ENCODE assay signal across 8 cellular contexts in genomic region chr2:10303174-10303633, GRCh38. TPM values are rescaled to one million over a fixed set of nuclear protein-coding genes. Genes with fewer than 3 reads are reported as not detected.
DNase-seq lines count a peak whose midpoint lies in the region; FAIRE-seq and TF ChIP-seq lines count a peak whose summit lies in the region.

No MANE protein-coding gene starts in this region.

- peak overlapping the region; percentile 41 for H3K27ac Mint-ChIP-seq in activated naive CD8-positive, alpha-beta T cell

- no peak for FAIRE-seq in GM12892 (lab: Jason Lieb, UNC)

- TF ChIP-seq POLR2A in GM12892 (IDR thresholded peaks at IDR 0.05; ENCODE audit: low read depth, low read length), result no peak

- H3K4me3 ChIP-seq in HUES64 (ENCODE audit: low read length) (peak overlapping the region; percentile 69), iPS-11a (ENCODE audit: low read depth, low read length) (peak overlapping the region; percentile 65)

- peaks cover 13% of the 10 kb centered on the region for H3K4me1 ChIP-seq in HUES64 (ENCODE audit: insufficient read depth, low read length)

- H3K36me3 Mint-ChIP-seq in activated naive CD8-positive, alpha-beta T cell, result no peaks in the 10 kb centered on the region

- no peak overlapping the region for H3K27ac ChIP-seq in HUES64 (ENCODE audit: low read depth, low read length)

- no peaks in the 10 kb centered on the region for H3K9me3 ChIP-seq in HUES64 (ENCODE audit: insufficient read depth, low read depth, low read length)

- H3K4me1 Mint-ChIP-seq in activated naive CD8-positive, alpha-beta T cell (ENCODE audit: low read depth), result peaks cover 70% of the 10 kb centered on the region

- H3K36me3 ChIP-seq in HUES64 (ENCODE audit: insufficient read depth, low read length), result no peaks in the 10 kb centered on the region

- peak; percentile 73 for DNase-seq in NCI-H82 (lab: John Stamatoyannopoulos, UW)
- no peak for DNase-seq in NCI-H82 treated with DMSO at 0.1 percent for 48 hours (lab: John Stamatoyannopoulos, UW; ENCODE audit: unreplicated experiment)
- DNase-seq in stimulated activated CD4-positive, alpha-beta T cell treated with anti-CD3 and anti-CD28 coated beads, Interleukin-4, amount 100 ng/mL, for 1 hour, result peak; percentile 37
- no peak for DNase-seq in GM12892 (ENCODE audit: insufficient read length)
- DNase-seq in T1000 (lab: John Stamatoyannopoulos, UW), result no peak

- 3% methylated on average over 42 of the region's 42 CpGs for WGBS in HUES64

- H3K4me3 Mint-ChIP-seq in activated naive CD8-positive, alpha-beta T cell, result peak overlapping the region; percentile 97

- peak overlapping the region; percentile 49 for H3K9ac ChIP-seq in HUES64 (ENCODE audit: low read depth, low read length)

- H3K27me3 ChIP-seq in HUES64 (ENCODE audit: insufficient read depth, low read length), result peaks cover 48% of the 10 kb centered on the region

- no peaks in the 10 kb centered on the region for H3K9me3 Mint-ChIP-seq in activated naive CD8-positive, alpha-beta T cell (ENCODE audit: low read depth)

- H3K27me3 Mint-ChIP-seq in activated naive CD8-positive, alpha-beta T cell, result no peaks in the 10 kb centered on the region

RNA-seq across cellular contexts. Expression of gene HPCAL1, which starts 0.5 kb away (rescaled TPM):
- 5.9 TPM for polyA plus RNA-seq in HUES64 (2013, experiment 1 of 2)
- 7.5 TPM for polyA plus RNA-seq in HUES64 (2013, experiment 2 of 2)
- 4.1 TPM for polyA plus RNA-seq in GM12892 (2012; ENCODE audit: missing spikeins)

Comparison
In these comparisons a context has a peak if more than half of its experiments do, and no peak if none do; other contexts are left out.
1. DNase-seq: peak in NCI-H82 (single experiment) and stimulated activated CD4-positive, alpha-beta T cell treated with anti-CD3 and anti-CD28 coated beads, Interleukin-4, amount 100 ng/mL, for 1 hour (single experiment); none in NCI-H82 treated with DMSO at 0.1 percent for 48 hours (single experiment), GM12892 (single experiment) and T1000 (single experiment).